ENCODE assay signal across 15 cellular contexts in the genomic region with DNA sequence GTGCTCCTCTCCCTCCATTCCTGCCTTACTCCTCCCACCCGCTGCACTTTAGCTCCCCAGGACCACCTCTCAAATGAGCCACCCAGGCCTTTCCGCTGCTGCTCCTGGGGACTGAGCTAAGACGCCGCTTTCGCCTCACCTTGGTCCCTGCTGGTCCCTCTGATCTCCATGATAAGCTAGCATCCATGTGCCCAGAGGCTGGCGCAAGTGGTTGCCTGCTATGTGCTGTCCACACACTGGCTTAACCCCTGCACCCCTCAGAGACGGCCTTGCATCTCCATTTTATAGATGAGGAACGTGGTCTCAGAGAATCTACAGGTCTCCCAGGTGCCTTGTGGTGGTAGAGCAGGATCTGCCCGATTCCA.
DNase-seq lines count a peak whose midpoint lies in the region; ATAC-seq, FAIRE-seq and TF ChIP-seq lines count a peak whose summit lies in the region.
"Had no signal": no experiment of that assay in that cellular context is flagged by ENCODE, and none has a peak within 500 bp of the region (broad histone marks: within the 10 kb centered on the region; RNA-seq: fewer than 3 reads in every experiment).

No MANE protein-coding gene starts in this region.

- CTCF ChIA-PET in H1 (lab: Charles Lee; ENCODE audit: partially characterized antibody), result interaction anchor here (0.6 to 1.5 kb wide), 5 partner anchors 8 to 247 kb away, joined by 3 to 5 read pairs (median 4); no protein-coding TSS in a partner anchor
- CTCF ChIA-PET in activated CD4-positive, alpha-beta T cell treated with anti-CD3 and anti-CD28 coated beads for 36 hours (lab: Charles Lee), result no interaction called here

- H3K79me1 ChIP-seq in H1 (ENCODE audit: low read depth, low read length), result no peaks in the 10 kb centered on the region

- no peak for TF ChIP-seq RAD21 in H1 (IDR thresholded peaks at IDR 0.05 in 1 of 2, conservative IDR thresholded peaks at IDR 0.05 in 1 of 2; ENCODE audit: low read depth in 2 of 2, low read length in 2 of 2)

- H4K5ac ChIP-seq in H1 (ENCODE audit: insufficient read length, low read depth, low read length), result no peak overlapping the region

- no peak overlapping the region for H2BK12ac ChIP-seq in H1 (ENCODE audit: low read depth, low read length)

- H3K27me3 ChIP-seq in right cardiac atrium (ENCODE audit: control insufficient read depth, insufficient read depth) (no peaks in the 10 kb centered on the region), H1 (replicated peaks in 1 of 4; ENCODE audit: control insufficient read depth in 3 of 4, extremely low read depth in 1 of 4, insufficient read depth in 3 of 4, low read length in 3 of 4) (no peaks in the 10 kb centered on the region; a peak in 1 of 7 replicates)

- H3K27ac ChIP-seq in right cardiac atrium (ENCODE audit: low read length) (no peak overlapping the region), H1 (ENCODE audit: low read depth, low read length) (no peak overlapping the region)

- no peak for TF ChIP-seq POLR2A in H1 (IDR thresholded peaks at IDR 0.05; ENCODE audit: control extremely low read depth in 1 of 2, low read depth in 2 of 2, low read length in 2 of 2)

- H3K56ac ChIP-seq in H1 (replicated peaks; ENCODE audit: insufficient read length, low read depth, low read length), result no peak overlapping the region

- no peaks in the 10 kb centered on the region for H3K4me1 ChIP-seq in right cardiac atrium (ENCODE audit: control insufficient read depth, insufficient read depth, low read length)
- H3K4me1 ChIP-seq in H1 (replicated peaks in 1 of 4; ENCODE audit: control insufficient read depth in 3 of 4, insufficient read depth in 4 of 4, low read length in 3 of 4), result peaks cover 0 to 5% (median 0%) of the 10 kb centered on the region in 4 experiments; a peak in 3 of 7 replicates

- no peak overlapping the region for H2BK120ac ChIP-seq in H1 (replicated peaks; ENCODE audit: low read depth, low read length)

- H3K4me1 Mint-ChIP-seq in osteocyte (ENCODE audit: unreplicated experiment), result peaks cover 2% of the 10 kb centered on the region
- peaks cover 14% of the 10 kb centered on the region for H3K4me1 Mint-ChIP-seq in activated CD4-positive, alpha-beta T cell treated with anti-CD3 and anti-CD28 coated beads for 36 hours
- H3K4me1 Mint-ChIP-seq: B cell had no signal

- ATAC-seq in right cardiac atrium, result no peak
- ATAC-seq in activated CD4-positive, alpha-beta T cell treated with anti-CD3 and anti-CD28 coated beads for 36 hours, result no peak
- ATAC-seq: HepG2 had no signal

- no peak for FAIRE-seq in H1 (lab: Jason Lieb, UNC)
- FAIRE-seq: A204.1, H54, HepG2 had no signal

- peak overlapping the region; percentile 35 for H4K91ac ChIP-seq in H1 (replicated peaks; ENCODE audit: insufficient read length, low read length)

- no peak overlapping the region for H3K27ac Mint-ChIP-seq in osteocyte (ENCODE audit: unreplicated experiment)
- H3K27ac Mint-ChIP-seq in activated CD4-positive, alpha-beta T cell treated with anti-CD3 and anti-CD28 coated beads for 36 hours, result no peak overlapping the region
- H3K27ac Mint-ChIP-seq: B cell; CD4-positive, alpha-beta T cell had no signal

- no peak overlapping the region for H3K9ac ChIP-seq in H1 (replicated peaks in 1 of 4; ENCODE audit: extremely low read depth in 1 of 4, low read depth in 3 of 4, low read length in 3 of 4)

- no peak for TF ChIP-seq CTCF in H1 (IDR thresholded peaks at IDR 0.05; ENCODE audit: control extremely low read depth in 1 of 3, insufficient read depth in 1 of 3, low read depth in 1 of 3, low read length in 3 of 3)
- TF ChIP-seq CTCF in osteocyte (IDR thresholded peaks at IDR 0.05), result no peak

- peak; percentile 51 for DNase-seq in cardiac septum (ENCODE audit: low spot score)
- DNase-seq in right cardiac atrium, result no peak
- no peak for DNase-seq in H1 (ENCODE audit: low read depth in 1 of 2, low spot score in 2 of 2)
- peak; percentile 73 for DNase-seq in osteocyte (ENCODE audit: extremely low spot score, unreplicated experiment)
- DNase-seq in activated CD4-positive, alpha-beta T cell treated with anti-CD3 and anti-CD28 coated beads for 36 hours, result no peak
- no peak for DNase-seq in cerebellar cortex (ENCODE audit: low spot score)
- DNase-seq in GM19240 (ENCODE audit: insufficient read length, low spot score), result no peak
- DNase-seq: C1 segment of cervical spinal cord; Calu3; CD4-positive, alpha-beta T cell; DMS 273 treated with DMSO at 0.1 percent for 48 hours had no signal

- POLR2A ChIA-PET in H1 (lab: Charles Lee; ENCODE audit: partially characterized antibody), result interaction anchor here (0.7 kb wide), 1 partner anchor 68 kb away, joined by 3 read pairs; no protein-coding TSS in a partner anchor
- POLR2A ChIA-PET in activated CD4-positive, alpha-beta T cell treated with anti-CD3 and anti-CD28 coated beads for 36 hours (lab: Charles Lee), result no interaction called here

- H3K9me3 ChIP-seq in right cardiac atrium (ENCODE audit: control insufficient read depth, low read length), result no peaks in the 10 kb centered on the region
- no peaks in the 10 kb centered on the region for H3K9me3 ChIP-seq in H1 (ENCODE audit: insufficient read depth in 2 of 2, low read depth in 1 of 2, low read length in 1 of 2)

- 83% methylated on average over 9 of the region's 9 CpGs for WGBS in right cardiac atrium
- 83% methylated on average over 9 of the region's 9 CpGs; no CpG with 5 or more reads in 1 of the 2 experiments for WGBS in H1 (ENCODE audit: extremely low coverage in 1 of 2, insufficient coverage in 1 of 2, insufficient read length in 1 of 2, insufficient replicate concordance in 2 of 2, low coverage in 1 of 2, low lambda C conversion rate in 2 of 2, missing lambda C conversion rate in 1 of 2), 2 experiments

- H3K14ac ChIP-seq in H1 (ENCODE audit: insufficient read length), result no peak overlapping the region

- no peak overlapping the region for H3K4me3 Mint-ChIP-seq in osteocyte (ENCODE audit: unreplicated experiment)
- H3K4me3 Mint-ChIP-seq in activated CD4-positive, alpha-beta T cell treated with anti-CD3 and anti-CD28 coated beads for 36 hours, result no peak overlapping the region
- H3K4me3 Mint-ChIP-seq: B cell; CD4-positive, alpha-beta T cell had no signal

- no peak overlapping the region for H2BK20ac ChIP-seq in H1 (ENCODE audit: low read length)

- H3K79me2 ChIP-seq in H1 (ENCODE audit: control insufficient read depth in 1 of 2, insufficient read depth in 2 of 2, low read length in 2 of 2), result no peaks in the 10 kb centered on the region

- no peak overlapping the region for H2AFZ ChIP-seq in H1 (ENCODE audit: low read length)

- H4K20me1 ChIP-seq in H1 (replicated peaks in 1 of 2; ENCODE audit: control insufficient read depth in 1 of 2, insufficient read depth in 2 of 2, low read length in 2 of 2), result no peaks in the 10 kb centered on the region

- no peak for TF ChIP-seq EP300 in H1 (IDR thresholded peaks at IDR 0.05; ENCODE audit: borderline replicate concordance in 1 of 2, low read depth in 2 of 2, low read length in 2 of 2)

- H3K23ac ChIP-seq in H1 (ENCODE audit: insufficient read length), result no peak overlapping the region

- H3K4me3 ChIP-seq in right cardiac atrium (ENCODE audit: low read length) (no peak overlapping the region), H1 (ENCODE audit: extremely low read depth in 1 of 4, insufficient read depth in 2 of 4, low read depth in 3 of 4, low read length in 4 of 4) (no peak overlapping the region)

- intact Hi-C loops in cardiac septum (cut with DNase I) (no loop called here), right cardiac atrium (cut with DNase I) (no loop called here)
- intact Hi-C loops in activated CD4-positive, alpha-beta T cell treated with anti-CD3 and anti-CD28 coated beads for 36 hours (cut with DNase I, micrococcal nuclease), result no loop called here

- H2BK5ac ChIP-seq in H1 (ENCODE audit: low read depth, low read length), result 0 out of 2 replicates have a peak overlapping the region, but pooled peaks have one; percentile 5

- H3K4ac ChIP-seq in H1 (replicated peaks; ENCODE audit: insufficient read length, low read depth, low read length), result peak overlapping the region; percentile 72

- H3K23me2 ChIP-seq in H1 (ENCODE audit: low read depth, low read length), result no peaks in the 10 kb centered on the region

- H3K18ac ChIP-seq in H1 (ENCODE audit: extremely low read depth, low read length), result no peak overlapping the region

- no peaks in the 10 kb centered on the region for H3K36me3 Mint-ChIP-seq in osteocyte (ENCODE audit: unreplicated experiment)
- H3K36me3 Mint-ChIP-seq in activated CD4-positive, alpha-beta T cell treated with anti-CD3 and anti-CD28 coated beads for 36 hours (ENCODE audit: low read depth), result no peaks in the 10 kb centered on the region

- H3K4me2 ChIP-seq in H1 (ENCODE audit: insufficient read depth in 1 of 2, low read depth in 2 of 2, low read length in 2 of 2), result no peak overlapping the region

- H3K27me3 Mint-ChIP-seq in osteocyte (ENCODE audit: unreplicated experiment), result peaks cover 65% of the 10 kb centered on the region
- H3K27me3 Mint-ChIP-seq in activated CD4-positive, alpha-beta T cell treated with anti-CD3 and anti-CD28 coated beads for 36 hours, result peaks cover 6% of the 10 kb centered on the region

- no peak overlapping the region; the same call in 1 of the 2 replicates for H4K8ac ChIP-seq in H1 (ENCODE audit: extremely low read depth, insufficient read depth, low read length)

- no peak overlapping the region; the same call in 1 of the 2 replicates for H2AK5ac ChIP-seq in H1 (ENCODE audit: low read depth, low read length)

- H2BK15ac ChIP-seq in H1 (ENCODE audit: low read length), result no peak overlapping the region

- no peaks in the 10 kb centered on the region for H3K36me3 ChIP-seq in H1 (ENCODE audit: control insufficient read depth in 2 of 4, insufficient read depth in 4 of 4, low read length in 3 of 4)

- H3K9me3 Mint-ChIP-seq in osteocyte (ENCODE audit: unreplicated experiment), result no peaks in the 10 kb centered on the region
- no peaks in the 10 kb centered on the region for H3K9me3 Mint-ChIP-seq in activated CD4-positive, alpha-beta T cell treated with anti-CD3 and anti-CD28 coated beads for 36 hours (ENCODE audit: low read depth)
- H3K9me3 Mint-ChIP-seq: CD4-positive, alpha-beta T cell had no signal

TF ChIP-seq in H1, 55 proteins besides CTCF, POLR2A, EP300 and RAD21:
- TF ChIP-seq EGR1 (IDR thresholded peaks at IDR 0.05; ENCODE audit: borderline replicate concordance, low read depth, low read length) (no peak), TCF12 (IDR thresholded peaks at IDR 0.05; ENCODE audit: low read depth, low read length) (no peak), EZH2 (IDR thresholded peaks at IDR 0.05; ENCODE audit: low read depth, low read length, severe bottlenecking) (no peak), SAP30 (IDR thresholded peaks at IDR 0.05; ENCODE audit: insufficient read depth, insufficient replicate concordance, low read length) (no peak), CBX8 (IDR thresholded peaks at IDR 0.05; ENCODE audit: borderline replicate concordance, low read depth, low read length) (no peak)
TF ChIP-seq in H1: peak in this region for 0.

Comparison
In these comparisons a context has a peak if more than half of its experiments do, and no peak if none do; other contexts are left out.
1. DNase-seq: peak in cardiac septum (single experiment) and osteocyte (single experiment); none in right cardiac atrium (0 of 3), H1 (0 of 2), activated CD4-positive, alpha-beta T cell treated with anti-CD3 and anti-CD28 coated beads for 36 hours (single experiment), cerebellar cortex (single experiment) and GM19240 (single experiment).